Comparison of ENCODE assay signal across 9 cellular contexts in genomic region chrX:16867947-16868346, GRCh38. TPM values are rescaled to one million over a fixed set of nuclear protein-coding genes. Genes with fewer than 3 reads are reported as not detected.
DNase-seq lines count a peak whose midpoint lies in the region; ATAC-seq and TF ChIP-seq lines count a peak whose summit lies in the region.
"Had no signal": no experiment of that assay in that cellular context is flagged by ENCODE, and none has a peak within 500 bp of the region (broad histone marks: within the 10 kb centered on the region; RNA-seq: fewer than 3 reads in every experiment).

No MANE protein-coding gene starts in this region.

- TF ChIP-seq CTCF in WI38 (IDR thresholded peaks at IDR 0.05; ENCODE audit: low read depth, low read length) = no peak
- no peak for TF ChIP-seq CTCF in foreskin fibroblast (IDR thresholded peaks at IDR 0.05; ENCODE audit: low read depth, low read length)
- no peak for TF ChIP-seq CTCF in type B pancreatic cell (conservative IDR thresholded peaks at IDR 0.05)

- ATAC-seq in activated naive CD4-positive, alpha-beta T cell treated with anti-CD3 and anti-CD28 coated beads, Interleukin-2, amount 50 U/mL, for 72 hours = no peak
- no peak for ATAC-seq in Right ventricle myocardium superior (ENCODE audit: poor library complexity)

- peaks cover 6% of the 10 kb centered on the region for H3K36me3 Mint-ChIP-seq in activated naive CD4-positive, alpha-beta T cell treated with anti-CD3 and anti-CD28 coated beads, Interleukin-2, amount 50 U/mL, for 24 hours
- peaks cover 15 to 19% of the 10 kb centered on the region in 2 donors for H3K36me3 Mint-ChIP-seq in activated naive CD4-positive, alpha-beta T cell treated with anti-CD3 and anti-CD28 coated beads, Interleukin-2, amount 50 U/mL, for 72 hours
- H3K36me3 Mint-ChIP-seq in type B pancreatic cell = peaks cover 28% of the 10 kb centered on the region

- H3K27me3 Mint-ChIP-seq in activated naive CD4-positive, alpha-beta T cell treated with anti-CD3 and anti-CD28 coated beads, Interleukin-2, amount 50 U/mL, for 24 hours = no peaks in the 10 kb centered on the region
- no peaks in the 10 kb centered on the region for H3K27me3 Mint-ChIP-seq in type B pancreatic cell

- no peak overlapping the region for H3K27ac Mint-ChIP-seq in activated naive CD4-positive, alpha-beta T cell treated with anti-CD3 and anti-CD28 coated beads, Interleukin-2, amount 50 U/mL, for 24 hours
- no peak overlapping the region for H3K27ac Mint-ChIP-seq in activated naive CD4-positive, alpha-beta T cell treated with anti-CD3 and anti-CD28 coated beads, Interleukin-2, amount 50 U/mL, for 72 hours
- H3K27ac Mint-ChIP-seq in type B pancreatic cell = peak overlapping the region; percentile 91

- H3K4me3 ChIP-seq in WI38 (ENCODE audit: low read depth, low read length) (peak overlapping the region; percentile 78), foreskin fibroblast (ENCODE audit: low read depth in 1 of 2, low read length in 2 of 2) (peak overlapping the region; percentile 67 to 84)

- H3K4me3 Mint-ChIP-seq in activated naive CD4-positive, alpha-beta T cell treated with anti-CD3 and anti-CD28 coated beads, Interleukin-2, amount 50 U/mL, for 24 hours = peak overlapping the region; percentile 96
- peak overlapping the region; percentile 93 for H3K4me3 Mint-ChIP-seq in type B pancreatic cell

- intact Hi-C loops in Right ventricle myocardium superior (cut with DNase I) = no loop called here

- H3K9me3 Mint-ChIP-seq in activated naive CD4-positive, alpha-beta T cell treated with anti-CD3 and anti-CD28 coated beads, Interleukin-2, amount 50 U/mL, for 24 hours = no peaks in the 10 kb centered on the region
- H3K9me3 Mint-ChIP-seq in activated naive CD4-positive, alpha-beta T cell treated with anti-CD3 and anti-CD28 coated beads, Interleukin-2, amount 50 U/mL, for 72 hours = no peaks in the 10 kb centered on the region
- no peaks in the 10 kb centered on the region for H3K9me3 Mint-ChIP-seq in type B pancreatic cell

- DNase-seq in activated naive CD4-positive, alpha-beta T cell treated with anti-CD3 and anti-CD28 coated beads, Interleukin-2, amount 50 U/mL, for 72 hours (ENCODE audit: low spot score in 2 of 2) = no peak
- DNase-seq in foreskin fibroblast = no peak
- DNase-seq in type B pancreatic cell (ENCODE audit: extremely low spot score, unreplicated experiment) = no peak
- no peak for DNase-seq in NCI-H69 (lab: John Stamatoyannopoulos, UW)
- no peak for DNase-seq in Right ventricle myocardium superior
- no peak for DNase-seq in epidermal melanocyte (ENCODE audit: insufficient read length, low spot score)
- DNase-seq: nucleus accumbens had no signal

- peaks cover 44% of the 10 kb centered on the region for H3K4me1 Mint-ChIP-seq in activated naive CD4-positive, alpha-beta T cell treated with anti-CD3 and anti-CD28 coated beads, Interleukin-2, amount 50 U/mL, for 24 hours
- H3K4me1 Mint-ChIP-seq in type B pancreatic cell (ENCODE audit: unreplicated experiment) = peaks cover 39% of the 10 kb centered on the region

RNA-seq across cellular contexts. Expression of gene RBBP7, which starts 2.2 kb away (rescaled TPM):
- 100 to 1,000 TPM; 185 to 197 TPM for total RNA-seq in activated naive CD4-positive, alpha-beta T cell treated with anti-CD3 and anti-CD28 coated beads, Interleukin-2, amount 50 U/mL, for 72 hours
- total RNA-seq in type B pancreatic cell (ENCODE audit: low replicate concordance) (157 and 202 TPM in 2 replicates), Right ventricle myocardium superior (110 TPM)
